1 cellular context compared by ENCODE assay signal in genomic region chr10:43436291-43437140, GRCh38.
A peak's percentile ranks its signal among the peaks of the same experiment; 100 is the strongest.
TF ChIP-seq lines count a peak whose summit lies in the region.

ZNF487 (plus strand) TSS chr10:43437111; CDS start chr10:43475814, 38,703 bp downstream.

TF ChIP-seq in K562, 482 proteins besides CTCF, POLR2A, EP300 and RAD21 (continued from another document and continues in another):
- TF ChIP-seq NR2C2 (CRISPR knock-in tag; IDR thresholded peaks at IDR 0.05): peak; percentile 61; the same call in 1 of the 2 replicates
- TF ChIP-seq NR2C2 (tag; IDR thresholded peaks at IDR 0.05): peak; percentile 75
- no peak for TF ChIP-seq MCM2 (IDR thresholded peaks at IDR 0.05; ENCODE audit: low read depth)
- TF ChIP-seq MAFK (IDR thresholded peaks at IDR 0.05; ENCODE audit: low read length): 0 out of 2 replicates have a peak, but pooled peaks have one; percentile 14
- no peak for TF ChIP-seq CBFA2T3 (IDR thresholded peaks at IDR 0.05)
- TF ChIP-seq REST (CRISPR knock-in tag; IDR thresholded peaks at IDR 0.05; ENCODE audit: low read depth): peak; percentile 79; the same call in 1 of the 2 replicates
- peak; percentile 97 for TF ChIP-seq TFAP4 (CRISPR knock-in tag; IDR thresholded peaks at IDR 0.05; ENCODE audit: borderline replicate concordance)
- 0 out of 2 replicates have a peak, but pooled peaks have one; percentile 19 for TF ChIP-seq POLR2AphosphoS2 (IDR thresholded peaks at IDR 0.05; ENCODE audit: low read length)
- peak; percentile 18; the same call in 1 of the 2 replicates for TF ChIP-seq JUN (IDR thresholded peaks at IDR 0.05; ENCODE audit: borderline replicate concordance, low read depth, low read length)
- TF ChIP-seq JUN (CRISPR knock-in tag; IDR thresholded peaks at IDR 0.05; ENCODE audit: borderline replicate concordance): peak; percentile 66; the same call in 1 of the 2 replicates
- TF ChIP-seq ZEB2 (IDR thresholded peaks at IDR 0.05): 0 out of 2 replicates have a peak, but pooled peaks have one; percentile 32
- peak; percentile 77 for TF ChIP-seq MGA (IDR thresholded peaks at IDR 0.05)
- 0 out of 2 replicates have a peak, but pooled peaks have one; percentile 7 for TF ChIP-seq CEBPG (CRISPR knock-in tag; IDR thresholded peaks at IDR 0.05)
- TF ChIP-seq CEBPG (tag; conservative IDR thresholded peaks at IDR 0.05 in 1 of 2, IDR thresholded peaks at IDR 0.05 in 1 of 2): peak in 1 of 2 experiments; percentile 45; a peak in 1 of 4 replicates
- peak; percentile 87 for TF ChIP-seq ETV1 (tag; conservative IDR thresholded peaks at IDR 0.05; ENCODE audit: low read depth)
- TF ChIP-seq CBX8 (IDR thresholded peaks at IDR 0.05; ENCODE audit: borderline replicate concordance, extremely low read depth, low read depth, low read length, poor library complexity, severe bottlenecking): no peak
- 0 out of 2 replicates have a peak, but pooled peaks have one; percentile 23 for TF ChIP-seq SMARCC2 (IDR thresholded peaks at IDR 0.05; ENCODE audit: low read depth)
- TF ChIP-seq ZBTB17 (CRISPR knock-in tag; IDR thresholded peaks at IDR 0.05): peak; percentile 80; the same call in 1 of the 2 replicates
- TF ChIP-seq TOE1 (IDR thresholded peaks at IDR 0.05; ENCODE audit: borderline replicate concordance): peak; percentile 80; the same call in 1 of the 2 replicates
- no peak for TF ChIP-seq TOE1 (CRISPR knock-in tag; IDR thresholded peaks at IDR 0.05; ENCODE audit: borderline replicate concordance, low read depth)
- TF ChIP-seq YY1 (IDR thresholded peaks at IDR 0.05; ENCODE audit: borderline replicate concordance in 1 of 3, control insufficient read depth in 1 of 3, extremely low read depth in 1 of 3, insufficient read depth in 3 of 3, insufficient read length in 1 of 3, insufficient replicate concordance in 2 of 3, low read depth in 1 of 3, low read length in 2 of 3): peak; percentile 66 to 93 (median 90)
- no peak for TF ChIP-seq HNRNPUL1 (IDR thresholded peaks at IDR 0.05; ENCODE audit: low read length)
- peak; percentile 40; the same call in 1 of the 2 replicates for TF ChIP-seq ETS1 (conservative IDR thresholded peaks at IDR 0.05; ENCODE audit: control insufficient read depth, low read depth, low read length)
- TF ChIP-seq SMAD1 (IDR thresholded peaks at IDR 0.05; ENCODE audit: low read depth, low read length, partially characterized antibody): peak; percentile 21
- peak; percentile 89 for TF ChIP-seq GABPB1 (CRISPR knock-in tag; IDR thresholded peaks at IDR 0.05)
- TF ChIP-seq SNAPC5 (CRISPR knock-in tag; IDR thresholded peaks at IDR 0.05): no peak
- TF ChIP-seq CREB3 (tag; conservative IDR thresholded peaks at IDR 0.05; ENCODE audit: low read depth): peak; percentile 79; the same call in 1 of the 2 replicates
- TF ChIP-seq ZC3H11A (IDR thresholded peaks at IDR 0.05; ENCODE audit: low read depth, low read length): no peak
- peak; percentile 99 for TF ChIP-seq FOXJ3 (CRISPR knock-in tag; IDR thresholded peaks at IDR 0.05)
- no peak for TF ChIP-seq GABPB2 (CRISPR knock-in tag; conservative IDR thresholded peaks at IDR 0.05)
- peak; percentile 99 for TF ChIP-seq ZFX (CRISPR knock-in tag; IDR thresholded peaks at IDR 0.05)
- TF ChIP-seq KLF13 (tag; IDR thresholded peaks at IDR 0.05; ENCODE audit: borderline replicate concordance, low read depth): peak; percentile 89; the same call in 1 of the 2 replicates
- peak; percentile 92 for TF ChIP-seq AFF4 (CRISPR knock-in tag; IDR thresholded peaks at IDR 0.05)
- TF ChIP-seq KAT8 (IDR thresholded peaks at IDR 0.05; ENCODE audit: low read depth): no peak
- TF ChIP-seq POLR2B (IDR thresholded peaks at IDR 0.05; ENCODE audit: low read depth, partially characterized antibody): peak; percentile 90
- TF ChIP-seq RBBP5 (IDR thresholded peaks at IDR 0.05; ENCODE audit: borderline replicate concordance, insufficient read depth, low read length, poor library complexity, severe bottlenecking): peak; percentile 84
